In genomic region chr1:39980555-39981313, GRCh38 we compare ENCODE assay signal across 1 cellular context.
TF ChIP-seq lines count a peak whose summit lies in the region.

No MANE protein-coding gene starts in this region.

TF ChIP-seq in K562, 482 proteins besides CTCF, POLR2A, EP300 and RAD21 (continued from another document):
- TF ChIP-seq CC2D1A (IDR thresholded peaks at IDR 0.05) (no peak), NUFIP1 (IDR thresholded peaks at IDR 0.05; ENCODE audit: partially characterized antibody) (no peak), ZNF23 (CRISPR knock-in tag; IDR thresholded peaks at IDR 0.05) (no peak), CTCFL (IDR thresholded peaks at IDR 0.05; ENCODE audit: borderline replicate concordance, insufficient read depth, low read depth, low read length, poor library complexity, severe bottlenecking) (no peak), ZBTB8A (IDR thresholded peaks at IDR 0.05; ENCODE audit: partially characterized antibody) (no peak), IRF9 (tag; IDR thresholded peaks at IDR 0.05) (no peak), RBM25 (IDR thresholded peaks at IDR 0.05; ENCODE audit: low read depth, low read length, severe bottlenecking) (peak; percentile 83), NELFE (IDR thresholded peaks at IDR 0.05; ENCODE audit: insufficient read depth, insufficient read length) (no peak), ZNF830 (CRISPR knock-in tag; IDR thresholded peaks at IDR 0.05) (no peak), CXXC5 (CRISPR knock-in tag; IDR thresholded peaks at IDR 0.05) (peak; percentile 38; the same call in 1 of the 2 replicates)
